ENCODE assay signal across 8 cellular contexts in genomic region chr16:3444032-3444388, GRCh38. TPM values are rescaled to one million over a fixed set of nuclear protein-coding genes. Genes with fewer than 3 reads are reported as not detected.
A peak's percentile ranks its signal among the peaks of the same experiment; 100 is the strongest.
DNase-seq lines count a peak whose midpoint lies in the region; ATAC-seq, FAIRE-seq and TF ChIP-seq lines count a peak whose summit lies in the region.

No MANE protein-coding gene starts in this region.

- H2AFZ ChIP-seq in GM12878 (ENCODE audit: control insufficient read depth, low read depth, low read length) = no peak overlapping the region

- H3K4me2 ChIP-seq in GM12878 (ENCODE audit: control insufficient read depth, insufficient read depth) = 0 out of 2 replicates have a peak overlapping the region, but pooled peaks have one; percentile 29

- BruUV-seq in GM12878 (replicated peaks; lab: Mats Ljungman, UMichigan) = TSS peak; percentile 92

- POLR2A ChIA-PET in GM12878 (lab: Charles Lee) = interaction anchor here (0.6 to 2.1 kb wide), 6 partner anchors 13 to 161 kb away, joined by 3 to 10 read pairs (median 4); partner anchors contain the start of genes ZNF174, ZNF263 and ZSCAN32

- TF ChIP-seq EP300 in GM12878 (IDR thresholded peaks at IDR 0.05; ENCODE audit: borderline replicate concordance in 1 of 2, control insufficient read depth in 1 of 2, low read depth in 2 of 2, low read length in 2 of 2) = no peak

- no peak for DNase-seq in GM06990 (ENCODE audit: extremely low read depth, insufficient read length)
- DNase-seq in NT2/D1 (ENCODE audit: low read depth, low spot score) = peak; percentile 42
- no peak for DNase-seq in GM12878 (ENCODE audit: low read depth, low spot score)
- DNase-seq in spleen = no peak
- no peak for DNase-seq in C1 segment of cervical spinal cord (lab: John Stamatoyannopoulos, UW)

- H3K9ac ChIP-seq in NT2/D1 (ENCODE audit: insufficient read length, low read depth) = peak overlapping the region; percentile 95
- H3K9ac ChIP-seq in GM12878 (ENCODE audit: control insufficient read depth, insufficient read depth, low read length) = peak overlapping the region; percentile 54
- H3K9ac ChIP-seq in iPS-20b (ENCODE audit: low read depth, low read length) = peak overlapping the region; percentile 69; the same call in 1 of the 2 replicates

- FAIRE-seq in GM12878 (lab: Jason Lieb, UNC) = no peak

- H3K4me3 ChIP-seq in GM06990 (replicated peaks; ENCODE audit: low read depth, low read length) = peak overlapping the region; percentile 77
- peak overlapping the region; percentile 93 for H3K4me3 ChIP-seq in NT2/D1 (ENCODE audit: insufficient read length, low read depth)
- peak overlapping the region; percentile 74 for H3K4me3 ChIP-seq in GM12878
- peak overlapping the region; percentile 88 for H3K4me3 ChIP-seq in iPS-20b (ENCODE audit: low read length)
- peak overlapping the region; percentile 39 to 70 (median 58) for H3K4me3 ChIP-seq in spleen

- peaks cover 18% of the 10 kb centered on the region for H3K79me2 ChIP-seq in GM12878 (ENCODE audit: control insufficient read depth, insufficient read depth, low read length)

- H4K20me1 ChIP-seq in GM12878 (ENCODE audit: control insufficient read depth, insufficient read depth) = no peaks in the 10 kb centered on the region

- no peak for TF ChIP-seq CTCF in GM06990 (IDR thresholded peaks at IDR 0.05; ENCODE audit: insufficient read depth, low read length, poor library complexity, severe bottlenecking)
- no peak for TF ChIP-seq CTCF in GM12878 (IDR thresholded peaks at IDR 0.05 in 2 of 3, conservative IDR thresholded peaks at IDR 0.05 in 1 of 3; ENCODE audit: control insufficient read depth in 2 of 3, extremely low read depth in 1 of 3, insufficient read depth in 1 of 3, low read depth in 3 of 3, low read length in 3 of 3)
- TF ChIP-seq CTCF in spleen (IDR thresholded peaks at IDR 0.05 in 8 of 11, conservative IDR thresholded peaks at IDR 0.05 in 3 of 11) = peak in 1 of 11 experiments; percentile 5

- intact Hi-C loops in GM12878 (cut with micrococcal nuclease; ENCODE audit: unreplicated experiment) = no loop called here
- intact Hi-C loops in spleen (cut with DNase I; ENCODE audit: low total_unique reads) = no loop called here

- in situ Hi-C loops in GM12878 (cut with MboI) = no loop called here

- peak; percentile 63; the same call in 1 of the 2 replicates for TF ChIP-seq POLR2A in GM12878 (IDR thresholded peaks at IDR 0.05; ENCODE audit: low read depth, low read length)
- TF ChIP-seq POLR2A in spleen (IDR thresholded peaks at IDR 0.05) = no peak

- WGBS in GM12878 (ENCODE audit: insufficient coverage, insufficient replicate concordance, low lambda C conversion rate, missing lambda C conversion rate) = 35% methylated on average over 10 of the region's 10 CpGs
- 19 to 61% (median 49%) methylated on average over 8 to 10 of the region's 10 CpGs for WGBS in spleen, 5 donors

- RAD21 ChIA-PET in GM12878 (lab: Charles Lee; ENCODE audit: unreplicated experiment) = interaction anchor here (0.9 to 1.1 kb wide), 3 partner anchors 9 to 161 kb away, joined by 3 to 6 read pairs (median 5); partner anchors contain the start of genes ZNF174 and ZSCAN32

- peak; percentile 16 for ATAC-seq in HG02798 (IDR thresholded peaks at IDR 0.05; ENCODE audit: poor library complexity, unreplicated experiment)
- ATAC-seq in GM12878 = peak; percentile 71
- ATAC-seq in HG02610 (IDR thresholded peaks at IDR 0.05; ENCODE audit: unreplicated experiment) = no peak

- H3K27ac ChIP-seq in GM12878 (ENCODE audit: control insufficient read depth, insufficient read depth) (peak overlapping the region; percentile 75), iPS-20b (ENCODE audit: low read length) (no peak overlapping the region), spleen (peak overlapping the region; percentile 29 to 90 (median 81))

- SMC1A ChIA-PET in GM12878 (lab: Charles Lee; ENCODE audit: uncharacterized antibody, unreplicated experiment) = interaction anchor here (0.7 to 2.7 kb wide), 8 partner anchors 9 to 179 kb away, joined by 3 to 11 read pairs (median 4); partner anchors contain the start of genes ZNF174 and ZSCAN32

- H3K36me3 ChIP-seq in GM06990 (ENCODE audit: control insufficient read depth, insufficient read depth, low read length) (no peaks in the 10 kb centered on the region), NT2/D1 (ENCODE audit: insufficient read depth, insufficient read length, low read length) (peaks cover 70% of the 10 kb centered on the region), GM12878 (ENCODE audit: control insufficient read depth in 2 of 2, insufficient read depth in 2 of 2, low read length in 1 of 2) (no peaks in the 10 kb centered on the region; a peak in 1 of 4 replicates), iPS-20b (ENCODE audit: insufficient read depth, low read depth, low read length) (peaks cover 17% of the 10 kb centered on the region; the same call in 1 of the 2 replicates), spleen (peaks cover 0 to 51% (median 15%) of the 10 kb centered on the region in 6 donors)

- H3K27me3 ChIP-seq in GM06990 (replicated peaks; ENCODE audit: control insufficient read depth, insufficient read depth, low read length) (no peaks in the 10 kb centered on the region), NT2/D1 (ENCODE audit: insufficient read depth, insufficient read length) (no peaks in the 10 kb centered on the region), GM12878 (replicated peaks in 1 of 2; ENCODE audit: control insufficient read depth in 2 of 2, insufficient read depth in 2 of 2, low read length in 1 of 2) (no peaks in the 10 kb centered on the region), iPS-20b (ENCODE audit: insufficient read depth, low read length) (no peaks in the 10 kb centered on the region), spleen (replicated peaks in 1 of 7) (peaks cover 0 to 1% (median 0%) of the 10 kb centered on the region in 7 donors)

- peaks cover 3% of the 10 kb centered on the region for H3K4me1 ChIP-seq in NT2/D1 (ENCODE audit: insufficient read depth, insufficient read length)
- no peaks in the 10 kb centered on the region for H3K4me1 ChIP-seq in GM12878 (ENCODE audit: control insufficient read depth, insufficient read depth, low read length)
- no peaks in the 10 kb centered on the region for H3K4me1 ChIP-seq in iPS-20b (ENCODE audit: insufficient read depth, low read length)
- H3K4me1 ChIP-seq in spleen = peaks cover 6 to 33% (median 13%) of the 10 kb centered on the region in 6 donors

- CTCF ChIA-PET in GM12878 (lab: Yijun Ruan, JAX) = interaction anchor here (1.0 to 2.2 kb wide), 8 partner anchors 13 to 310 kb away, joined by 3 to 12 read pairs (median 4); partner anchors contain the start of genes ZNF174 and ZSCAN32

- peaks cover 4% of the 10 kb centered on the region; the same call in 1 of the 2 replicates for H3K9me3 ChIP-seq in NT2/D1 (ENCODE audit: insufficient read depth, low read length)
- no peaks in the 10 kb centered on the region; the same call in 2 of the 3 replicates for H3K9me3 ChIP-seq in GM12878 (replicated peaks; ENCODE audit: control insufficient read depth, insufficient read depth, low read length)
- peaks cover 7% of the 10 kb centered on the region; the same call in 1 of the 2 replicates for H3K9me3 ChIP-seq in iPS-20b (ENCODE audit: insufficient read depth, low read depth, low read length)
- peaks cover 0 to 26% (median 18%) of the 10 kb centered on the region in 8 donors for H3K9me3 ChIP-seq in spleen

- no peak for TF ChIP-seq RAD21 in GM12878 (IDR thresholded peaks at IDR 0.05; ENCODE audit: insufficient read depth, low read depth, low read length)

RNA-seq across cellular contexts. Expression of gene NAA60, which starts 0.5 kb away (rescaled TPM):
- 45.2 and 45.7 TPM in 2 replicates for total RNA-seq in GM12878 (2013; cell fraction: nucleolus; rRNA removed)
- 17.6 and 19.3 TPM in 2 replicates for total RNA-seq in GM12878 (2014; rRNA removed)
- total RNA-seq in GM12878 (2014; rRNA removed; fragmentation: Illumina TruSeq; extraction: Trizol) = 10.9 and 15.6 TPM in 2 replicates
- 38.6 and 39.7 TPM in 2 replicates for total RNA-seq in GM12878 (2021)
- polyA plus RNA-seq in GM12878 (2011; ENCODE audit: low read depth) = 14.5 TPM
- 24.3 and 30.8 TPM in 2 replicates for polyA plus RNA-seq in GM12878 (2011; rRNA removed)
- 18.7 and 24.9 TPM in 2 replicates for polyA plus RNA-seq in GM12878 (2011; cell fraction: cytosol; rRNA removed)
- polyA plus RNA-seq in GM12878 (2011; cell fraction: nucleus; rRNA removed) = 29.8 and 39.6 TPM in 2 replicates
- polyA plus RNA-seq in GM12878 (2012) = 24.4 and 31.3 TPM in 2 replicates
- polyA plus RNA-seq in GM12878 (2014; fragmentation: Illumina TruSeq; extraction: Trizol) = 42.5 and 54.7 TPM in 2 replicates
- polyA plus RNA-seq in GM12878 (2014; fragmentation: Nextera tagmentation; extraction: Ambion mirVana) = 1 to 10 TPM; 6.2 to 9.1 TPM
- 32.2 and 39.1 TPM in 2 replicates for polyA plus RNA-seq in GM12878 (2014; rRNA removed)
- polyA plus RNA-seq in GM12878 (2016; fragmentation: Nextera tagmentation; extraction: Ambion mirVana) = 10 to 100 TPM; 38.4 to 43.1 TPM
- 18.9 and 22.5 TPM in 2 replicates for polyA minus RNA-seq in GM12878 (2011; rRNA and poly(A)+ RNA removed)
- polyA minus RNA-seq in GM12878 (2011; cell fraction: cytosol; rRNA and poly(A)+ RNA removed) = 9.1 and 9.8 TPM in 2 replicates
- polyA minus RNA-seq in GM12878 (2011; cell fraction: nucleus; rRNA and poly(A)+ RNA removed) = 11.0 and 15.4 TPM in 2 replicates
- total RNA-seq in spleen = 10 to 100 TPM; 35.0 to 85.9 (median 51.2) TPM
- 10 to 100 TPM; 27.2 to 40.3 (median 33.8) TPM for polyA plus RNA-seq in spleen

RNA-seq across cellular contexts. Expression of gene ZNF597, which starts 0.7 kb away (rescaled TPM):
- 9.8 and 9.9 TPM in 2 replicates for total RNA-seq in GM12878 (2013; cell fraction: nucleolus; rRNA removed)
- total RNA-seq in GM12878 (2014; rRNA removed) (2.4 TPM in 2 replicates), GM12878 (2014; rRNA removed; fragmentation: Illumina TruSeq; extraction: Trizol) (2.8 TPM in 2 replicates), GM12878 (2021) (1.9 and 2.0 TPM in 2 replicates), spleen (1 to 10 TPM; 2.4 to 4.6 (median 3.7) TPM)
- polyA plus RNA-seq in GM12878 (2011; ENCODE audit: low read depth) = 1.1 TPM
- polyA plus RNA-seq in GM12878 (2011; rRNA removed) (2.7 and 3.1 TPM in 2 replicates), GM12878 (2014; fragmentation: Illumina TruSeq; extraction: Trizol) (2.0 and 2.8 TPM in 2 replicates), GM12878 (2014; fragmentation: Nextera tagmentation; extraction: Ambion mirVana) (under 1 TPM; 0.80 to 0.85 TPM), GM12878 (2014; rRNA removed) (1.2 and 1.5 TPM in 2 replicates), GM12878 (2016; fragmentation: Nextera tagmentation; extraction: Ambion mirVana) (1 to 10 TPM; 1.3 to 2.8 TPM), spleen (1 to 10 TPM in 2 of 3 donors, under 1 TPM in 1; 0.78 to 1.3 (median 1.2) TPM)
- 1.3 and 1.5 TPM in 2 replicates for polyA plus RNA-seq in GM12878 (2011; cell fraction: cytosol; rRNA removed)
- 2.0 and 2.3 TPM in 2 replicates for polyA plus RNA-seq in GM12878 (2011; cell fraction: nucleus; rRNA removed)
- 1.7 and 1.8 TPM in 2 replicates for polyA plus RNA-seq in GM12878 (2012)
- polyA minus RNA-seq in GM12878 (2011; rRNA and poly(A)+ RNA removed) = 3.2 and 3.4 TPM in 2 replicates
- polyA minus RNA-seq in GM12878 (2011; cell fraction: cytosol; rRNA and poly(A)+ RNA removed) = 1.8 and 2.1 TPM in 2 replicates
- polyA minus RNA-seq in GM12878 (2011; cell fraction: nucleus; rRNA and poly(A)+ RNA removed) = 1.5 and 2.9 TPM in 2 replicates

RNA-seq across cellular contexts. Expression of gene ZNF174, which starts 43.0 kb away (rescaled TPM):
- 16.0 and 18.9 TPM in 2 replicates for total RNA-seq in GM12878 (2013; cell fraction: nucleolus; rRNA removed)
- 11.0 and 12.5 TPM in 2 replicates for total RNA-seq in GM12878 (2014; rRNA removed)
- total RNA-seq in GM12878 (2014; rRNA removed; fragmentation: Illumina TruSeq; extraction: Trizol) = 7.6 and 8.2 TPM in 2 replicates
- 9.5 and 10.1 TPM in 2 replicates for total RNA-seq in GM12878 (2021)
- 4.4 TPM for polyA plus RNA-seq in GM12878 (2011; ENCODE audit: low read depth)
- 14.1 and 14.3 TPM in 2 replicates for polyA plus RNA-seq in GM12878 (2011; rRNA removed)
- 13.0 and 14.3 TPM in 2 replicates for polyA plus RNA-seq in GM12878 (2011; cell fraction: cytosol; rRNA removed)
- 17.1 and 17.3 TPM in 2 replicates for polyA plus RNA-seq in GM12878 (2011; cell fraction: nucleus; rRNA removed)
- polyA plus RNA-seq in GM12878 (2012) = 5.7 and 7.6 TPM in 2 replicates
- 11.9 and 13.2 TPM in 2 replicates for polyA plus RNA-seq in GM12878 (2014; fragmentation: Illumina TruSeq; extraction: Trizol)
- polyA plus RNA-seq in GM12878 (2014; fragmentation: Nextera tagmentation; extraction: Ambion mirVana) = 1 to 10 TPM; 3.0 to 4.7 TPM
- polyA plus RNA-seq in GM12878 (2014; rRNA removed) = 9.8 and 10.7 TPM in 2 replicates
- 10 to 100 TPM in 1 of 2 experiments, 1 to 10 TPM in 1; 8.6 to 10.0 TPM for polyA plus RNA-seq in GM12878 (2016; fragmentation: Nextera tagmentation; extraction: Ambion mirVana)
- polyA minus RNA-seq in GM12878 (2011; rRNA and poly(A)+ RNA removed) = 6.4 and 10.5 TPM in 2 replicates
- 3.2 and 4.1 TPM in 2 replicates for polyA minus RNA-seq in GM12878 (2011; cell fraction: cytosol; rRNA and poly(A)+ RNA removed)
- polyA minus RNA-seq in GM12878 (2011; cell fraction: nucleus; rRNA and poly(A)+ RNA removed) = 7.4 and 13.8 TPM in 2 replicates
- 10 to 100 TPM in 5 of 7 donors, 1 to 10 TPM in 2; 8.1 to 16.1 (median 12.5) TPM for total RNA-seq in spleen
- polyA plus RNA-seq in spleen = 1 to 10 TPM; 3.0 to 5.9 (median 5.6) TPM

RNA-seq across cellular contexts. Expression of gene ZSCAN32, which starts 43.2 kb away (rescaled TPM):
- total RNA-seq in GM12878 (2013; cell fraction: nucleolus; rRNA removed) = 26.3 and 28.1 TPM in 2 replicates
- 18.0 and 18.1 TPM in 2 replicates for total RNA-seq in GM12878 (2014; rRNA removed)
- total RNA-seq in GM12878 (2014; rRNA removed; fragmentation: Illumina TruSeq; extraction: Trizol) = 14.6 and 15.8 TPM in 2 replicates
- total RNA-seq in GM12878 (2021) = 13.8 and 15.6 TPM in 2 replicates
- 10.7 TPM for polyA plus RNA-seq in GM12878 (2011; ENCODE audit: low read depth)
- 23.8 and 25.0 TPM in 2 replicates for polyA plus RNA-seq in GM12878 (2011; rRNA removed)
- 20.7 and 21.0 TPM in 2 replicates for polyA plus RNA-seq in GM12878 (2011; cell fraction: cytosol; rRNA removed)
- 21.0 and 27.8 TPM in 2 replicates for polyA plus RNA-seq in GM12878 (2011; cell fraction: nucleus; rRNA removed)
- polyA plus RNA-seq in GM12878 (2012) = 10.3 and 12.0 TPM in 2 replicates
- polyA plus RNA-seq in GM12878 (2014; fragmentation: Illumina TruSeq; extraction: Trizol) = 20.9 and 22.8 TPM in 2 replicates
- 10 to 100 TPM; 12.8 to 15.2 TPM for polyA plus RNA-seq in GM12878 (2014; fragmentation: Nextera tagmentation; extraction: Ambion mirVana)
- polyA plus RNA-seq in GM12878 (2014; rRNA removed) = 16.2 and 17.4 TPM in 2 replicates
- 1 to 10 TPM; 9.6 to 9.9 TPM for polyA plus RNA-seq in GM12878 (2016; fragmentation: Nextera tagmentation; extraction: Ambion mirVana)
- polyA minus RNA-seq in GM12878 (2011; rRNA and poly(A)+ RNA removed) = 18.5 and 20.8 TPM in 2 replicates
- polyA minus RNA-seq in GM12878 (2011; cell fraction: cytosol; rRNA and poly(A)+ RNA removed) = 4.8 and 6.2 TPM in 2 replicates
- polyA minus RNA-seq in GM12878 (2011; cell fraction: nucleus; rRNA and poly(A)+ RNA removed) = 6.9 and 8.1 TPM in 2 replicates
- total RNA-seq in spleen = 10 to 100 TPM; 11.4 to 20.7 (median 17.4) TPM
- 1 to 10 TPM; 8.5 to 9.8 (median 9.7) TPM for polyA plus RNA-seq in spleen

RNA-seq across cellular contexts. Expression of gene C16orf90, which starts 51.3 kb away (rescaled TPM):
- not detected in 2 replicates for total RNA-seq in GM12878 (2013; cell fraction: nucleolus; rRNA removed)
- total RNA-seq in GM12878 (2014; rRNA removed) (not detected in 2 replicates), GM12878 (2014; rRNA removed; fragmentation: Illumina TruSeq; extraction: Trizol) (not detected in 2 replicates), GM12878 (2021) (not detected in 2 replicates), spleen (not detected)
- polyA plus RNA-seq in GM12878 (2011; ENCODE audit: low read depth) = not detected
- polyA plus RNA-seq in GM12878 (2011; rRNA removed) (not detected in 2 replicates), GM12878 (2014; fragmentation: Illumina TruSeq; extraction: Trizol) (not detected in 2 replicates), GM12878 (2014; fragmentation: Nextera tagmentation; extraction: Ambion mirVana) (not detected), GM12878 (2014; rRNA removed) (not detected in 2 replicates), GM12878 (2016; fragmentation: Nextera tagmentation; extraction: Ambion mirVana) (not detected), spleen (not detected)
- polyA plus RNA-seq in GM12878 (2011; cell fraction: cytosol; rRNA removed) = not detected in 2 replicates
- not detected in 2 replicates for polyA plus RNA-seq in GM12878 (2011; cell fraction: nucleus; rRNA removed)
- not detected in 2 replicates for polyA plus RNA-seq in GM12878 (2012)
- polyA minus RNA-seq in GM12878 (2011; rRNA and poly(A)+ RNA removed) = not detected in 2 replicates
- not detected in 2 replicates for polyA minus RNA-seq in GM12878 (2011; cell fraction: cytosol; rRNA and poly(A)+ RNA removed)
- not detected in 2 replicates for polyA minus RNA-seq in GM12878 (2011; cell fraction: nucleus; rRNA and poly(A)+ RNA removed)
